In the genomic region with DNA sequence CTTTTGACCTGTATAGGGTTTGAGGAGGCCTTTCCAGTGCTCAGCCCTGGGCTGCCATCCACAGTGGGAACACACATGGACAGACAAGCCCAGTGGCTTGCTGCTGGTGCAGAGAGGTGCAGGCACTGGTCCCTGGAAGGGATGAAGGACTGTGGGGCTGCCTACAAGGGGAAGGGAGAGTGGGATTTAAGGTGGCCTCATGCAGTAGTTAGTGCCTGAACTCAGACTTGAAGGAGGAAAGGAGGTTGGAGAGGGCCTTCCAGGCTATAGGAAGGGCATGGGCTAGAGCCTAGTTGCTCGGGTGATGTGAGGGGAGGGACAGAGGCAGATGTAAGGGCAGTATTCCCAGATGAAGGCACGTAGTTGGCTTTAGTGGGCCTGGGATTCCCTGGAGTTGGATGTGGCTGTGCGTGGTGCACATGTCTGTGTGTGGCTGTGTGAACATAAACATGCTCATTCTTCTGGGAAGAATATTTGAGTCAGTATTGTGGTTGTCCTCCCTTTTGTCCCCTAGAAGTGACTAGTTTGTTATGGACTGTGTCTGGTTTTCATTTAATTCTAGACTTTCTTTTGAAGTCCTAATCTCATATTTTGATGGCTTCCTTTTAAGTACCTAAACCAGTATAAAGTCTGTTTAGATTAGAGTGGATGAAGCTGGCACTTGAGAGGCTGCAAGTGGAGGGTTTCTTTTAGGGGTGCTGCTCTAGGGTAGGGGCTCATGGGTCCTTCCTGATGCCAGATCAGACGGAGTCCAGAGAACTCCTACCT, we compare ENCODE assay signal across 20 cellular contexts. TPM values are rescaled to one million over a fixed set of nuclear protein-coding genes. Genes with fewer than 3 reads are reported as not detected.
DNase-seq lines count a peak whose midpoint lies in the region; ATAC-seq and TF ChIP-seq lines count a peak whose summit lies in the region.
"Had no signal": no experiment of that assay in that cellular context is flagged by ENCODE, and none has a peak within 500 bp of the region (broad histone marks: within the 10 kb centered on the region; RNA-seq: fewer than 3 reads in every experiment).

No MANE protein-coding gene starts in this region.

- peaks cover 85% of the 10 kb centered on the region for H3K79me2 ChIP-seq in Karpas-422 (ENCODE audit: low read length)

- H3K9me3 ChIP-seq in T-helper 17 cell (ENCODE audit: control insufficient read depth, low read length, poor library complexity, severe bottlenecking) (no peaks in the 10 kb centered on the region), Karpas-422 (ENCODE audit: low read length) (no peaks in the 10 kb centered on the region)
- H3K9me3 ChIP-seq: gastroesophageal sphincter, transverse colon had no signal

- H4K20me1 ChIP-seq in Karpas-422 (ENCODE audit: insufficient read depth, low read depth, low read length) = peaks cover 14% of the 10 kb centered on the region; the same call in 1 of the 2 replicates

- no peak for ATAC-seq in T-helper 17 cell
- ATAC-seq in stimulated activated effector memory CD8-positive, alpha-beta T cell treated with anti-CD3 and anti-CD28 coated beads, Interleukin-12 subunit alpha, Interleukin-12 subunit beta, amount 100 ng/mL, for 72 hours = no peak
- ATAC-seq: gastroesophageal sphincter; left colon; stimulated activated naive B cell treated with anti-CD40 and anti-IgM and Interleukin-4, amounts not matched to agents 10 μg/mL and 1 μg/mL and 100 μg/mL, for 72 hours had no signal

- peaks cover 6% of the 10 kb centered on the region for H3K4me1 Mint-ChIP-seq in activated naive CD4-positive, alpha-beta T cell treated with anti-CD3 and anti-CD28 coated beads, Interleukin-2, amount 10 ng/mL, durations not matched to agents 7 days and 5 days
- H3K4me1 Mint-ChIP-seq in T-helper 17 cell = peaks cover 26% of the 10 kb centered on the region
- peaks cover 10% of the 10 kb centered on the region for H3K4me1 Mint-ChIP-seq in chondrocyte (ENCODE audit: low read depth)
- H3K4me1 Mint-ChIP-seq in stimulated activated effector memory CD8-positive, alpha-beta T cell treated with anti-CD3 and anti-CD28 coated beads, Interleukin-12 subunit alpha, Interleukin-12 subunit beta, amount 100 ng/mL, for 72 hours = peaks cover 39% of the 10 kb centered on the region
- H3K4me1 Mint-ChIP-seq: brain had no signal

- no peak overlapping the region for H3K27ac ChIP-seq in Karpas-422 (ENCODE audit: low read length)
- H3K27ac ChIP-seq: epithelial cell of prostate, gastroesophageal sphincter, GM23248, transverse colon had no signal

- peaks cover 16% of the 10 kb centered on the region; the same call in 1 of the 2 replicates for H3K36me3 ChIP-seq in Karpas-422 (ENCODE audit: insufficient read depth, low read length)

- H3K27ac Mint-ChIP-seq in activated naive CD4-positive, alpha-beta T cell treated with anti-CD3 and anti-CD28 coated beads, Interleukin-2, amount 10 ng/mL, durations not matched to agents 7 days and 5 days = peak overlapping the region; percentile 3
- H3K27ac Mint-ChIP-seq in T-helper 17 cell (peak overlapping the region; percentile 27), chondrocyte (ENCODE audit: unreplicated experiment) (peak overlapping the region; percentile 55)
- peak overlapping the region; percentile 70 for H3K27ac Mint-ChIP-seq in stimulated activated effector memory CD8-positive, alpha-beta T cell treated with anti-CD3 and anti-CD28 coated beads, Interleukin-12 subunit alpha, Interleukin-12 subunit beta, amount 100 ng/mL, for 72 hours
- H3K27ac Mint-ChIP-seq: dendritic cell treated with granulocyte-macrophage colony-stimulating factor and Interleukin-4, amounts not matched to agents 40 ng/mL and 50 ng/mL, for 4 days; stimulated activated naive B cell treated with anti-CD40 and anti-IgM and Interleukin-4, amounts not matched to agents 10 μg/mL and 1 μg/mL and 100 μg/mL, for 72 hours had no signal

- no peaks in the 10 kb centered on the region for H3K27me3 ChIP-seq in Karpas-422 (ENCODE audit: low read length)
- H3K27me3 ChIP-seq: gastroesophageal sphincter, transverse colon had no signal

- H3K27me3 Mint-ChIP-seq in activated naive CD4-positive, alpha-beta T cell treated with anti-CD3 and anti-CD28 coated beads, Interleukin-2, amount 10 ng/mL, durations not matched to agents 7 days and 5 days = no peaks in the 10 kb centered on the region
- no peaks in the 10 kb centered on the region for H3K27me3 Mint-ChIP-seq in T-helper 17 cell
- H3K27me3 Mint-ChIP-seq in chondrocyte (ENCODE audit: low read depth) = no peaks in the 10 kb centered on the region
- H3K27me3 Mint-ChIP-seq: brain; dendritic cell treated with granulocyte-macrophage colony-stimulating factor and Interleukin-4, amounts not matched to agents 40 ng/mL and 50 ng/mL, for 4 days; stimulated activated naive B cell treated with anti-CD40 and anti-IgM and Interleukin-4, amounts not matched to agents 10 μg/mL and 1 μg/mL and 100 μg/mL, for 72 hours had no signal

- H3K4me3 ChIP-seq in foreskin fibroblast (ENCODE audit: low read depth in 1 of 2, low read length in 2 of 2) (no peak overlapping the region), Karpas-422 (ENCODE audit: low read length) (no peak overlapping the region)
- H3K4me3 ChIP-seq: gastroesophageal sphincter, GM23248, transverse colon had no signal

- no peak overlapping the region for H2AFZ ChIP-seq in Karpas-422 (ENCODE audit: low read length)
- H2AFZ ChIP-seq: GM23248 had no signal

- H3K4me1 ChIP-seq in Karpas-422 (ENCODE audit: low read length) = peaks cover 13% of the 10 kb centered on the region

- peaks cover 31% of the 10 kb centered on the region for H3K36me3 Mint-ChIP-seq in activated naive CD4-positive, alpha-beta T cell treated with anti-CD3 and anti-CD28 coated beads, Interleukin-2, amount 10 ng/mL, durations not matched to agents 7 days and 5 days
- H3K36me3 Mint-ChIP-seq in T-helper 17 cell (ENCODE audit: low read depth) (peaks cover 2% of the 10 kb centered on the region), chondrocyte (ENCODE audit: low read depth) (peaks cover 9% of the 10 kb centered on the region)
- H3K36me3 Mint-ChIP-seq in stimulated activated effector memory CD8-positive, alpha-beta T cell treated with anti-CD3 and anti-CD28 coated beads, Interleukin-12 subunit alpha, Interleukin-12 subunit beta, amount 100 ng/mL, for 72 hours = peaks cover 89% of the 10 kb centered on the region

- no peaks in the 10 kb centered on the region for H3K9me3 Mint-ChIP-seq in activated naive CD4-positive, alpha-beta T cell treated with anti-CD3 and anti-CD28 coated beads, Interleukin-2, amount 10 ng/mL, durations not matched to agents 7 days and 5 days
- no peaks in the 10 kb centered on the region for H3K9me3 Mint-ChIP-seq in chondrocyte (ENCODE audit: low read depth)
- H3K9me3 Mint-ChIP-seq in stimulated activated effector memory CD8-positive, alpha-beta T cell treated with anti-CD3 and anti-CD28 coated beads, Interleukin-12 subunit alpha, Interleukin-12 subunit beta, amount 100 ng/mL, for 72 hours = no peaks in the 10 kb centered on the region
- H3K9me3 Mint-ChIP-seq: brain; dendritic cell treated with granulocyte-macrophage colony-stimulating factor and Interleukin-4, amounts not matched to agents 40 ng/mL and 50 ng/mL, for 4 days; stimulated activated naive B cell treated with anti-CD40 and anti-IgM and Interleukin-4, amounts not matched to agents 10 μg/mL and 1 μg/mL and 100 μg/mL, for 72 hours had no signal

- no peaks in the 10 kb centered on the region for H3K9me2 ChIP-seq in Karpas-422 (replicated peaks; ENCODE audit: insufficient read depth, low read length)

- H3K4me3 Mint-ChIP-seq in activated naive CD4-positive, alpha-beta T cell treated with anti-CD3 and anti-CD28 coated beads, Interleukin-2, amount 10 ng/mL, durations not matched to agents 7 days and 5 days = no peak overlapping the region
- H3K4me3 Mint-ChIP-seq in T-helper 17 cell = peak overlapping the region; percentile 51
- no peak overlapping the region for H3K4me3 Mint-ChIP-seq in chondrocyte (ENCODE audit: unreplicated experiment)
- no peak overlapping the region for H3K4me3 Mint-ChIP-seq in stimulated activated effector memory CD8-positive, alpha-beta T cell treated with anti-CD3 and anti-CD28 coated beads, Interleukin-12 subunit alpha, Interleukin-12 subunit beta, amount 100 ng/mL, for 72 hours
- H3K4me3 Mint-ChIP-seq: brain; dendritic cell treated with granulocyte-macrophage colony-stimulating factor and Interleukin-4, amounts not matched to agents 40 ng/mL and 50 ng/mL, for 4 days; stimulated activated naive B cell treated with anti-CD40 and anti-IgM and Interleukin-4, amounts not matched to agents 10 μg/mL and 1 μg/mL and 100 μg/mL, for 72 hours had no signal

- no peak overlapping the region for H3K4me2 ChIP-seq in Karpas-422 (ENCODE audit: low read depth, low read length, poor library complexity, severe bottlenecking)

- CTCF ChIA-PET in activated naive CD4-positive, alpha-beta T cell treated with anti-CD3 and anti-CD28 coated beads, Interleukin-2, amount 10 ng/mL, durations not matched to agents 7 days and 5 days (lab: Charles Lee) = no interaction called here

- no peak for DNase-seq in activated naive CD4-positive, alpha-beta T cell treated with anti-CD3 and anti-CD28 coated beads, Interleukin-2, amount 10 ng/mL, durations not matched to agents 7 days and 5 days
- DNase-seq in activated naive CD4-positive, alpha-beta T cell (lab: John Stamatoyannopoulos, UW) = no peak
- DNase-seq in T-helper 17 cell (no peak), chondrocyte (ENCODE audit: low spot score) (no peak), kidney tubule cell (ENCODE audit: low spot score) (no peak), foreskin fibroblast (no peak), Karpas-422 (no peak)
- DNase-seq in stimulated activated effector memory CD8-positive, alpha-beta T cell treated with anti-CD3 and anti-CD28 coated beads, Interleukin-12 subunit alpha, Interleukin-12 subunit beta, amount 100 ng/mL, for 72 hours (ENCODE audit: low spot score in 2 of 2) = no peak
- DNase-seq: ACHN; activated gamma-delta T cell treated with Interleukin-2 at 50 U/mL for 16 hours; GM23248; left colon; NCI-H187; NCI-H345; stimulated activated naive B cell treated with anti-CD40 and anti-IgM and Interleukin-4, amounts not matched to agents 10 μg/mL and 1 μg/mL and 100 μg/mL, for 72 hours; transverse colon had no signal

- no peak overlapping the region for H3K9ac ChIP-seq in Karpas-422 (ENCODE audit: low read length)
- H3K9ac ChIP-seq: GM23248 had no signal

- TF ChIP-seq CTCF in chondrocyte (IDR thresholded peaks at IDR 0.05) (no peak), foreskin fibroblast (IDR thresholded peaks at IDR 0.05; ENCODE audit: low read depth, low read length) (no peak)

RNA-seq across cellular contexts. Expression of a gene that starts 18.4 kb away (rescaled TPM):
- total RNA-seq in T-helper 17 cell (10 to 100 TPM; 28.3 to 31.0 TPM), chondrocyte (13.3 to 14.6 TPM (median 14.6 TPM) in 3 replicates)
- 59.1 and 109 TPM in 2 replicates for total RNA-seq in Karpas-422 (2014; rRNA removed; shearing (Covaris generic); ENCODE audit: low replicate concordance)

RNA-seq across cellular contexts. Expression of a gene that starts 21.2 kb away (rescaled TPM):
- total RNA-seq in T-helper 17 cell = under 1 TPM in 1 of 2 donors, not detected in 1; 0.13 TPM
- 0.44 to 0.85 TPM (median 0.47 TPM) in 3 replicates for total RNA-seq in chondrocyte
- total RNA-seq in Karpas-422 (2014; rRNA removed; shearing (Covaris generic); ENCODE audit: low replicate concordance) = 0.11 and 1.3 TPM in 2 replicates

RNA-seq across cellular contexts. Expression of a gene that starts 30.7 kb away (rescaled TPM):
- 10 to 100 TPM; 25.6 to 30.1 TPM for total RNA-seq in T-helper 17 cell
- 21.2 to 28.4 TPM (median 26.0 TPM) in 3 replicates for total RNA-seq in chondrocyte
- 19.0 and 72.9 TPM in 2 replicates for total RNA-seq in Karpas-422 (2014; rRNA removed; shearing (Covaris generic); ENCODE audit: low replicate concordance)

RNA-seq across cellular contexts. Expression of a gene that starts 43.9 kb away (rescaled TPM):
- total RNA-seq in T-helper 17 cell (10 to 100 TPM; 25.7 to 30.4 TPM), chondrocyte (53.2 to 57.5 TPM (median 53.7 TPM) in 3 replicates)
- total RNA-seq in Karpas-422 (2014; rRNA removed; shearing (Covaris generic); ENCODE audit: low replicate concordance) = 38.7 and 56.1 TPM in 2 replicates

RNA-seq across cellular contexts. Expression of a gene that starts 54.4 kb away (rescaled TPM):
- total RNA-seq in T-helper 17 cell (10 to 100 TPM; 59.4 to 69.3 TPM), chondrocyte (36.0 to 46.6 TPM (median 36.8 TPM) in 3 replicates)
- 32.8 and 39.6 TPM in 2 replicates for total RNA-seq in Karpas-422 (2014; rRNA removed; shearing (Covaris generic); ENCODE audit: low replicate concordance)

Comparison
In these comparisons a context has a peak if more than half of its experiments do, and no peak if none do; other contexts are left out.
1. H3K27ac Mint-ChIP-seq: peak in every context shown above with its lines; median percentile 70 in stimulated activated effector memory CD8-positive, alpha-beta T cell treated with anti-CD3 and anti-CD28 coated beads, Interleukin-12 subunit alpha, Interleukin-12 subunit beta, amount 100 ng/mL, for 72 hours; 55 in chondrocyte; 27 in T-helper 17 cell; 3 in activated naive CD4-positive, alpha-beta T cell treated with anti-CD3 and anti-CD28 coated beads, Interleukin-2, amount 10 ng/mL, durations not matched to agents 7 days and 5 days.